8 cellular contexts compared by ENCODE assay signal in genomic region chr16:720507-720989, GRCh38. TPM values are rescaled to one million over a fixed set of nuclear protein-coding genes. Genes with fewer than 3 reads are reported as not detected.
DNase-seq lines count a peak whose midpoint lies in the region; ATAC-seq and TF ChIP-seq lines count a peak whose summit lies in the region.

No MANE protein-coding gene starts in this region.

- ATAC-seq in left ventricle myocardium superior: peak; percentile 62

- H3K27me3 Mint-ChIP-seq in H9 (ENCODE audit: low read depth): peaks cover 31% of the 10 kb centered on the region

- no peak overlapping the region for H3T11ph ChIP-seq in H9 (ENCODE audit: low read length)

- no peak overlapping the region for H2AFZ ChIP-seq in H9 (ENCODE audit: low read length)

- H2AK5ac ChIP-seq in H9 (ENCODE audit: insufficient read length, low read length): no peak overlapping the region

- no peak overlapping the region for H4K91ac ChIP-seq in H9 (ENCODE audit: insufficient read length, low read depth, low read length)

- peak overlapping the region; percentile 43 for H3K9ac ChIP-seq in H9 (ENCODE audit: extremely low read depth, insufficient read length, low read length)

- H3K79me2 ChIP-seq in H9 (ENCODE audit: insufficient read depth, low read length): no peaks in the 10 kb centered on the region

- no CpG with 5 or more reads among the region's 37 CpGs for WGBS in H9 (ENCODE audit: extremely low coverage, insufficient read length, low lambda C conversion rate)
- WGBS in prostate gland: 1% methylated on average over 12 of the region's 37 CpGs

- peaks cover 14 to 28% of the 10 kb centered on the region in 2 experiments for H3K4me1 Mint-ChIP-seq in H9

- H3K27ac ChIP-seq in H9 (ENCODE audit: insufficient read length, low read depth, low read length) (no peak overlapping the region), prostate gland (peak overlapping the region; percentile 51 to 76)

- peaks cover 0 to 5% (median 3%) of the 10 kb centered on the region in 3 experiments; a peak in 1 of 7 replicates for H3K36me3 Mint-ChIP-seq in H9 (ENCODE audit: insufficient read depth in 1 of 3, low read depth in 3 of 3)

- no peaks in the 10 kb centered on the region for H4K20me1 ChIP-seq in H9 (ENCODE audit: control insufficient read depth, insufficient read depth, insufficient read length)

- peak overlapping the region; percentile 59 for H3K4me2 ChIP-seq in H9 (ENCODE audit: insufficient read depth, insufficient read length, low read length)

- H3K9me3 ChIP-seq in H9 (ENCODE audit: control insufficient read depth, low read depth, low read length): no peaks in the 10 kb centered on the region
- no peaks in the 10 kb centered on the region for H3K9me3 ChIP-seq in prostate gland

- TF ChIP-seq CTCF in H9 (conservative IDR thresholded peaks at IDR 0.05): peak; percentile 10; the same call in 2 of the 3 replicates
- TF ChIP-seq CTCF in prostate gland (IDR thresholded peaks at IDR 0.05): no peak

- no peak overlapping the region for H2BK120ac ChIP-seq in H9 (ENCODE audit: low read depth, low read length, poor library complexity, severe bottlenecking)

- no peak overlapping the region for H3K56ac ChIP-seq in H9 (ENCODE audit: insufficient read length, low read depth, low read length)

- no peak overlapping the region for H3K23ac ChIP-seq in H9 (ENCODE audit: insufficient read length, low read depth, low read length)

- no peaks in the 10 kb centered on the region; the same call in 1 of the 2 replicates for H3K27me3 ChIP-seq in H9 (ENCODE audit: insufficient read depth, low read length)
- no peaks in the 10 kb centered on the region for H3K27me3 ChIP-seq in prostate gland (replicated peaks; ENCODE audit: insufficient read depth)

- no peaks in the 10 kb centered on the region for H3K36me3 ChIP-seq in prostate gland

- no peak overlapping the region for H4K5ac ChIP-seq in H9 (ENCODE audit: insufficient read length, low read depth, low read length)

- peaks cover 7% of the 10 kb centered on the region for H3K23me2 ChIP-seq in H9 (ENCODE audit: insufficient read length, low read depth, low read length, poor library complexity, severe bottlenecking)

- H3K4me3 Mint-ChIP-seq in H9: peak overlapping the region; percentile 72 to 88

- H3K4ac ChIP-seq in H9 (ENCODE audit: low read depth, low read length): no peak overlapping the region

- H3K9me3 Mint-ChIP-seq in H9: no peaks in the 10 kb centered on the region

- TF ChIP-seq POLR2A in prostate gland (IDR thresholded peaks at IDR 0.05): no peak

- peak; percentile 23 to 57 for DNase-seq in NOMO-1 (lab: John Stamatoyannopoulos, UW; ENCODE audit: unreplicated experiment in 2 of 2)
- no peak for DNase-seq in NOMO-1 treated with dmso at 0.1 percent for 144 hours (lab: John Stamatoyannopoulos, UW; ENCODE audit: unreplicated experiment)
- peak; percentile 73 for DNase-seq in H9
- DNase-seq in NCI-H2227 (lab: John Stamatoyannopoulos, UW; ENCODE audit: unreplicated experiment): peak; percentile 89
- DNase-seq in amniotic epithelial cell (ENCODE audit: low read depth): peak; percentile 84
- peak; percentile 57 for DNase-seq in left ventricle myocardium superior
- DNase-seq in prostate gland (ENCODE audit: low spot score): no peak
- DNase-seq in NCI-H1436 (lab: John Stamatoyannopoulos, UW): no peak

- H2BK5ac ChIP-seq in H9 (ENCODE audit: insufficient read length, low read length): no peak overlapping the region

- H2BK12ac ChIP-seq in H9 (ENCODE audit: insufficient read length, low read depth, low read length): no peak overlapping the region

- H3K4me3 ChIP-seq in prostate gland: peak overlapping the region; percentile 61 to 79

- intact Hi-C loops in left ventricle myocardium superior (cut with micrococcal nuclease) (no loop called here), prostate gland (cut with DNase I) (no loop called here)

- H4K8ac ChIP-seq in H9 (replicated peaks; ENCODE audit: insufficient read length, low read depth, low read length): no peak overlapping the region

- no peak overlapping the region for H2BK15ac ChIP-seq in H9 (ENCODE audit: low read depth, low read length)

- peak overlapping the region in 1 of 3 experiments; percentile 79; a peak in 2 of 7 replicates for H3K27ac Mint-ChIP-seq in H9

- no peaks in the 10 kb centered on the region for H3K79me1 ChIP-seq in H9 (ENCODE audit: insufficient read depth, low read depth, low read length, poor library complexity, severe bottlenecking)

- no peak overlapping the region for H2BK20ac ChIP-seq in H9 (ENCODE audit: low read depth, low read length, poor library complexity, severe bottlenecking)

- H3K4me1 ChIP-seq in H9 (ENCODE audit: insufficient read depth, low read length): no peaks in the 10 kb centered on the region
- H3K4me1 ChIP-seq in prostate gland (replicated peaks): peaks cover 24% of the 10 kb centered on the region

- 0 out of 2 replicates have a peak overlapping the region, but pooled peaks have one; percentile 48 for H3K14ac ChIP-seq in H9 (ENCODE audit: insufficient read depth, low read length)

- peak overlapping the region; percentile 60 for H3K18ac ChIP-seq in H9 (ENCODE audit: insufficient read length, low read depth, low read length)

RNA-seq across cellular contexts. Expression of gene ANTKMT, which starts 0.4 kb away (rescaled TPM):
- total RNA-seq in H9 (2021): 31.5 and 34.8 TPM in 2 replicates
- total RNA-seq in left ventricle myocardium superior: 31.2 TPM
- total RNA-seq in prostate gland: 10 to 100 TPM; 55.3 to 73.1 TPM

RNA-seq across cellular contexts. Expression of gene METRN, which starts 5.6 kb away (rescaled TPM):
- total RNA-seq in H9 (2021) (26.2 and 28.9 TPM in 2 replicates), left ventricle myocardium superior (57.9 TPM), prostate gland (10 to 100 TPM; 52.0 to 78.2 TPM)

RNA-seq across cellular contexts. Expression of gene CCDC78, which starts 5.7 kb away (rescaled TPM):
- 12.1 TPM in 2 replicates for total RNA-seq in H9 (2021)
- 0.50 TPM for total RNA-seq in left ventricle myocardium superior
- total RNA-seq in prostate gland: 1 to 10 TPM; 2.3 to 3.0 TPM

RNA-seq across cellular contexts. Expression of gene HAGHL, which starts 6.4 kb away (rescaled TPM):
- 21.3 and 25.2 TPM in 2 replicates for total RNA-seq in H9 (2021)
- 13.6 TPM for total RNA-seq in left ventricle myocardium superior
- 10 to 100 TPM in 1 of 2 donors, 1 to 10 TPM in 1; 7.7 to 10.1 TPM for total RNA-seq in prostate gland

RNA-seq across cellular contexts. Expression of gene FBXL16, which starts 14.9 kb away (rescaled TPM):
- total RNA-seq in H9 (2021) (9.6 and 10.7 TPM in 2 replicates), left ventricle myocardium superior (0.99 TPM), prostate gland (1 to 10 TPM; 6.1 to 9.1 TPM)

Comparison
In these comparisons a context has a peak if more than half of its experiments do, and no peak if none do; other contexts are left out.
1. DNase-seq: peak in NOMO-1 (2 of 2), H9 (single experiment), NCI-H2227 (single experiment), amniotic epithelial cell (single experiment) and left ventricle myocardium superior (single experiment); none in NOMO-1 treated with dmso at 0.1 percent for 144 hours (single experiment), prostate gland (single experiment) and NCI-H1436 (single experiment).